ENCODE assay signal across 8 cellular contexts in the genomic region with DNA sequence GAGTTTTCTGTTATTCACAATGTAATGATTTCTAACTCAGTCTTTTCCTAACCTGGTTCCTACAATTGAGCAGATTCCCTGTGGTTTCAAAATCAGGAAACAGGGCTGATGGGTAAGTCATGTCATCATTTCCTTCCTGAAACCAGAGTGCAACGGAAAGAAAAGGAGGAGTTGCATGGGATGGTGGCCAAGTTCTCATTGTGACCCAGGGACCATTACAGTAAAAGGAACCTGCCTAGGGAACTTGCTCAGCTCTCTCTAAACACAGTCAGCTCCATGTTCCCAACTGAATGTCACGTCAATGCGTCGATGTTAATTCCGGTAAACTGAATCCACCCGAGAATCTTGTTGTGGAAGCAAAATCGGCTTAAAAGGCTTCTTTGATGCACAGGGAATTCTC. TPM values are rescaled to one million over a fixed set of nuclear protein-coding genes. Genes with fewer than 3 reads are reported as not detected.
DNase-seq lines count a peak whose midpoint lies in the region; ATAC-seq and TF ChIP-seq lines count a peak whose summit lies in the region.

No MANE protein-coding gene starts in this region.

- H3K4me1 ChIP-seq in effector memory CD4-positive, alpha-beta T cell (ENCODE audit: control insufficient read depth, insufficient read depth, low read length, poor library complexity, severe bottlenecking), result no peaks in the 10 kb centered on the region

- ATAC-seq in sciatic nerve (peak; percentile 91), HG03460 (IDR thresholded peaks at IDR 0.05; ENCODE audit: unreplicated experiment) (no peak), GM18520 (IDR thresholded peaks at IDR 0.05; ENCODE audit: unreplicated experiment) (no peak)

- H3K4me3 ChIP-seq in effector memory CD4-positive, alpha-beta T cell (ENCODE audit: insufficient read depth, low read depth, low read length, poor library complexity, severe bottlenecking), result no peak overlapping the region

- H3K36me3 ChIP-seq in effector memory CD4-positive, alpha-beta T cell (ENCODE audit: control insufficient read depth, insufficient read depth, low read length), result no peaks in the 10 kb centered on the region

- DNase-seq in EL (peak; percentile 27), globus pallidus (ENCODE audit: low spot score) (peak; percentile 63), sciatic nerve (ENCODE audit: low spot score) (peak; percentile 66), D341Med (ENCODE audit: low spot score) (no peak)
- DNase-seq in effector memory CD4-positive, alpha-beta T cell, result no peak

- H3K27ac ChIP-seq in effector memory CD4-positive, alpha-beta T cell (ENCODE audit: insufficient read depth, low read length, poor library complexity, severe bottlenecking), result no peak overlapping the region

- no peaks in the 10 kb centered on the region for H3K9me3 ChIP-seq in effector memory CD4-positive, alpha-beta T cell (ENCODE audit: control insufficient read depth, low read length)

- intact Hi-C loops in sciatic nerve (cut with DNase I), result no loop called here

- H3K27me3 ChIP-seq in effector memory CD4-positive, alpha-beta T cell (replicated peaks; ENCODE audit: control insufficient read depth, insufficient read depth, low read length, poor library complexity, severe bottlenecking), result no peaks in the 10 kb centered on the region

TF ChIP-seq in PFSK-1, 5 proteins besides CTCF, POLR2A, EP300 and RAD21:
- TF ChIP-seq FOXP2 (optimal IDR thresholded peaks at IDR 0.05; ENCODE audit: borderline replicate concordance, extremely low read depth, extremely low read length, insufficient read depth) (no peak), SIN3A (IDR thresholded peaks at IDR 0.05; ENCODE audit: borderline replicate concordance, insufficient read depth, low read length) (no peak), POLR2AphosphoS5 (IDR thresholded peaks at IDR 0.05; ENCODE audit: low read depth, low read length) (peak; percentile 63; the same call in 1 of the 2 replicates), TAF1 (IDR thresholded peaks at IDR 0.05; ENCODE audit: borderline replicate concordance, insufficient read depth, low read length) (no peak)
TF ChIP-seq in PFSK-1: peak in this region for 1.

RNA-seq across cellular contexts. Expression of a gene that starts 51.2 kb away (rescaled TPM):
- polyA plus RNA-seq in PFSK-1 (2012; ENCODE audit: insufficient read length, low read depth), result 0.10 TPM
- 52.1 TPM for total RNA-seq in sciatic nerve

Comparison
In these comparisons a context has a peak if more than half of its experiments do, and no peak if none do; other contexts are left out.
1. DNase-seq: peak in EL (single experiment), globus pallidus (single experiment) and sciatic nerve (single experiment); none in effector memory CD4-positive, alpha-beta T cell (0 of 3) and D341Med (single experiment).